8 cellular contexts compared by ENCODE assay signal in the genomic region with DNA sequence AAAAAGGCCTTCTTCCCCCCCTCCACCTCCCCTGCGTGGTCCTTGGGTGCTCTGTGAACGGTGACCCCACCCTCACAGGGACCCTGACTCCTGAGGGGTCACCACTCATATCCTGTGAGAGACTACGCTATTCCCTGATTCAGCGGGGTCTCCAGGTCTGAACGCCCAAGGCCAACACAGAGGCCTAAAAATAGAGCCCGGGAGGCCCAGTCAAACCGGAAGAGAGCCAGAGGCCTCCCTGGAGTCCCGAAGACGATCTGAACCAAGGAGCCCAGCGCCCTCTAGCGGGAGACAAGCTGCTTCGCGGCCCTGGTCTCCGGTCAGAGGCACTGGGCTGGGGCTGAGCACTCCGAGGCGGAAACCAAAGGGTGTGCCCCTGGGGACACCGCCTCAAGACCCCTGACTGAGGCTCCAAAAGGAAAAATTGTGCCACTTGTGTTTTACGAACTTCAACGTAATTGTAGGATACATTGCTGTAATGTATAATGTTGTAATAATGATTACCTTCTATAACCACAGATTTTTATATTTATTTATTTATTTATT. TPM values are rescaled to one million over a fixed set of nuclear protein-coding genes. Genes with fewer than 3 reads are reported as not detected.
DNase-seq lines count a peak whose midpoint lies in the region; ATAC-seq, FAIRE-seq and TF ChIP-seq lines count a peak whose summit lies in the region.

No MANE protein-coding gene starts in this region.

- H3K9ac ChIP-seq in keratinocyte (ENCODE audit: control insufficient read depth, extremely low read depth, insufficient read depth, low read length), result peak overlapping the region; percentile 60

- ATAC-seq in GM19025 (IDR thresholded peaks at IDR 0.05; ENCODE audit: low read depth, unreplicated experiment), result peak; percentile 91
- ATAC-seq in HG03280 (IDR thresholded peaks at IDR 0.05; ENCODE audit: unreplicated experiment), result peak; percentile 97

- H2AFZ ChIP-seq in keratinocyte (ENCODE audit: control insufficient read depth, low read length), result peak overlapping the region; percentile 91

- no peaks in the 10 kb centered on the region for H3K27me3 ChIP-seq in keratinocyte (ENCODE audit: control insufficient read depth, extremely low read depth, insufficient read depth, low read length)

- peak; percentile 94 for TF ChIP-seq CTCF in AG09319 (IDR thresholded peaks at IDR 0.05; ENCODE audit: low read depth, low read length)
- TF ChIP-seq CTCF in VCaP (conservative IDR thresholded peaks at IDR 0.05), result peak; percentile 94
- peak; percentile 92 to 98 (median 95) for TF ChIP-seq CTCF in keratinocyte (optimal IDR thresholded peaks at IDR 0.05 in 1 of 3, IDR thresholded peaks at IDR 0.05 in 1 of 3, conservative IDR thresholded peaks at IDR 0.05 in 1 of 3; ENCODE audit: extremely low read depth in 1 of 3, insufficient read depth in 2 of 3, low read length in 3 of 3)

- peak overlapping the region; percentile 33; the same call in 1 of the 2 replicates for H3K27ac ChIP-seq in VCaP
- peak overlapping the region; percentile 78 for H3K27ac ChIP-seq in keratinocyte (ENCODE audit: control insufficient read depth, insufficient read depth, low read length)

- H3K36me3 ChIP-seq in keratinocyte (ENCODE audit: control insufficient read depth in 2 of 2, extremely low read depth in 1 of 2, insufficient read depth in 2 of 2, low read length in 2 of 2), result no peaks in the 10 kb centered on the region

- dilution Hi-C loops in keratinocyte (cut with MboI; ENCODE audit: extremely low pct_ligation_motif_present, low sequenced_read_pairs), result no loop called here

- H3K9me1 ChIP-seq in keratinocyte (ENCODE audit: control insufficient read depth, extremely low read depth, insufficient read depth, low read length), result no peaks in the 10 kb centered on the region

- peak overlapping the region; percentile 71 for H3K4me2 ChIP-seq in keratinocyte (ENCODE audit: control insufficient read depth, extremely low read depth, insufficient read depth, low read depth, low read length)

- no peaks in the 10 kb centered on the region for H4K20me1 ChIP-seq in keratinocyte (ENCODE audit: control insufficient read depth, extremely low read depth, insufficient read depth, low read length)

- H3K9me3 ChIP-seq in keratinocyte (ENCODE audit: control insufficient read depth, low read depth, low read length), result no peaks in the 10 kb centered on the region

- H3K79me2 ChIP-seq in keratinocyte (ENCODE audit: control insufficient read depth, insufficient read depth, low read length), result no peaks in the 10 kb centered on the region

- H3K4me1 ChIP-seq in keratinocyte (ENCODE audit: control insufficient read depth, extremely low read depth, insufficient read depth, low read length), result peaks cover 11% of the 10 kb centered on the region

- DNase-seq in AG09319 (ENCODE audit: extremely low read depth, low read depth) (peak; percentile 88), NCI-H2196 treated with DMSO at 0.1 percent for 48 hours (lab: John Stamatoyannopoulos, UW; ENCODE audit: unreplicated experiment) (peak; percentile 84), T47D (ENCODE audit: low read depth in 1 of 2, low spot score in 1 of 2) (peak; percentile 89 to 97), keratinocyte (ENCODE audit: low read depth, low spot score) (peak; percentile 66)
- peak; percentile 92 to 97 for DNase-seq in stimulated activated CD4-positive, alpha-beta T cell treated with anti-CD3 and anti-CD28 coated beads, Interleukin-12 subunit alpha, Interleukin-12 subunit beta, amount 100 ng/mL, for 24 hours (ENCODE audit: low read depth in 2 of 2)

- H3K4me3 ChIP-seq in keratinocyte (ENCODE audit: control insufficient read depth in 2 of 3, extremely low read depth in 1 of 3, insufficient read depth in 2 of 3, low read depth in 1 of 3, low read length in 3 of 3), result peak overlapping the region in 1 of 3 experiments; percentile 45

- in situ Hi-C loops in T47D (cut with HindIII; ENCODE audit: low pct_unique_long_range_greater_than_20kb, low sequenced_read_pairs), result no loop called here

- FAIRE-seq in keratinocyte (lab: Jason Lieb, UNC), result peak; percentile 23

RNA-seq across cellular contexts. Expression of a gene that starts 42.4 kb away (rescaled TPM):
- 9.5 to 13.9 TPM (median 11.5 TPM) in 3 replicates for polyA plus RNA-seq in keratinocyte
- 6.6 TPM for polyA plus RNA-seq in keratinocyte (2011; ENCODE audit: low read depth)
- 6.0 and 7.3 TPM in 2 replicates for polyA plus RNA-seq in keratinocyte (2011; cell fraction: cytosol; rRNA removed)
- 29.3 and 31.0 TPM in 2 replicates for polyA plus RNA-seq in keratinocyte (2011; cell fraction: nucleus; rRNA removed)
- 9.2 and 10.3 TPM in 2 replicates for polyA plus RNA-seq in keratinocyte (2012; ENCODE audit: low replicate concordance)
- 15.0 to 20.8 TPM (median 20.0 TPM) in 3 replicates for polyA minus RNA-seq in keratinocyte
- 11.1 TPM for polyA minus RNA-seq in keratinocyte (2011; cell fraction: cytosol; rRNA and poly(A)+ RNA removed)
- 19.0 and 25.9 TPM in 2 replicates for polyA minus RNA-seq in keratinocyte (2011; cell fraction: nucleus; rRNA and poly(A)+ RNA removed)
